Comparison of ENCODE assay signal across 36 cellular contexts in the genomic region with DNA sequence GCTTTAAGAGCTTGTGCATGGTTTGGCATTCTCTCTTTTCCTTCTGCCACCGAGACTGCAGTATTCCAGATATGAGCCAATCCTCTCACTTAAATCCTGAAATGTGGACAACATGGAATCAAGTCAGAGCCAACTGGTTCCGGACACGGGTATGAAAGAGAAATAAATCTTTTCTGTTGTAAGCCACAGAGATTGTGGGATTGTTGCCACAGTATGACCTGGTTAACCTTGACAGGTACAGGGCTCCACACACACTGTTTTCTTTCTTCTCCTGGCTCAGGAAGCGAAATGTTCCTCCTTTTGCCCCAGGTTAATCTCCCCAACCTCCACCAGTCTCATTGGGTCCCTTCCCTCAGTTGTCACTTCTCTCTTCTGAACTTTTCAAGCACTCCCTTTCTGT.
"Had no signal": no experiment of that assay in that cellular context is flagged by ENCODE, and none has a peak within 500 bp of the region (broad histone marks: within the 10 kb centered on the region; RNA-seq: fewer than 3 reads in every experiment).

No MANE protein-coding gene starts in this region.

- DNase-seq: activated CD4-positive, alpha-beta memory T cell treated with anti-CD3 and anti-CD28 coated beads, Interleukin-2, amount 10 ng/mL, durations not matched to agents 7 days and 5 days; activated CD4-positive, alpha-beta T cell treated with anti-CD3 and anti-CD28 coated beads for 1 hour; activated CD4-positive, alpha-beta T cell treated with anti-CD3 and anti-CD28 coated beads for 48 hours; activated CD4-positive, CD25-positive, alpha-beta regulatory T cell; activated CD8-positive, alpha-beta memory T cell treated with anti-CD3 and anti-CD28 coated beads for 24 hours; activated CD8-positive, alpha-beta memory T cell treated with anti-CD3 and anti-CD28 coated beads, Interleukin-2, amount 10 ng/mL, durations not matched to agents 7 days and 5 days; activated CD8-positive, alpha-beta memory T cell treated with anti-CD3 and anti-CD28 coated beads, Interleukin-2, amount 50 U/mL, for 48 hours; activated effector memory CD4-positive, alpha-beta T cell treated with Interleukin-2 at 50 U/mL for 16 hours; activated naive CD4-positive, alpha-beta T cell treated with anti-CD3 and anti-CD28 coated beads, Interleukin-2, amount 10 ng/mL, durations not matched to agents 7 days and 5 days; activated naive CD8-positive, alpha-beta T cell treated with anti-CD3 and anti-CD28 coated beads, Interleukin-2, amount 50 U/mL, for 24 hours; activated T-cell treated with anti-CD3 and anti-CD28 coated beads, Interleukin-2, amount 50 U/mL, for 48 hours; anterior cingulate cortex; brain microvascular endothelial cell; Kasumi-1; KG1; MM.1S; MV-4-11; NCI-H1092; NCI-H1436 treated with DMSO at 0.1 percent for 48 hours; NCI-H1694 treated with DMSO at 0.1 percent for 48 hours; NCI-H2029; NCI-H2107; NCI-H2171 treated with DMSO at 0.1 percent for 48 hours; NCI-H226; NCI-H446 treated with DMSO at 0.1 percent for 48 hours; NCI-H524; NCI-H69; NK-92 treated with Interleukin-12 subunit alpha and Interleukin-12 subunit beta, amount 100 ng/mL, for 24 hours; PC-3; SJCRH30; T1000; WERI-Rb-1 had no signal

- H3K36me3 ChIP-seq: brain microvascular endothelial cell, cardiac muscle cell, SJCRH30, WERI-Rb-1 had no signal

- H3K4me1 ChIP-seq: SJCRH30 had no signal

- H3K27me3 ChIP-seq: brain microvascular endothelial cell, cardiac muscle cell had no signal

- H3K27ac ChIP-seq: brain microvascular endothelial cell, cardiac muscle cell, RWPE1, SJCRH30, SK-N-MC, WERI-Rb-1 had no signal

- ATAC-seq: activated CD8-positive, alpha-beta memory T cell treated with anti-CD3 and anti-CD28 coated beads, Interleukin-2, amount 10 ng/mL, durations not matched to agents 7 days and 5 days; activated naive CD8-positive, alpha-beta T cell treated with anti-CD3 and anti-CD28 coated beads, Interleukin-2, amount 50 U/mL, for 24 hours; PC-3; Right ventricle myocardium inferior had no signal

- H3K9me3 ChIP-seq: SJCRH30 had no signal

- H3K4me3 ChIP-seq: cardiac muscle cell, SJCRH30, SK-N-MC had no signal
